3 cellular contexts compared by ENCODE assay signal in genomic region chrX:13507893-13508292, GRCh38.
TF ChIP-seq lines count a peak whose summit lies in the region.

No MANE protein-coding gene starts in this region.

TF ChIP-seq in A549, 52 proteins besides CTCF, POLR2A, EP300 and RAD21:
- TF ChIP-seq MAFK (IDR thresholded peaks at IDR 0.05; ENCODE audit: partially characterized antibody) = peak; percentile 79
- no peak for TF ChIP-seq ESRRA (IDR thresholded peaks at IDR 0.05; ENCODE audit: borderline replicate concordance, low read length)

TF ChIP-seq in IMR-90, 13 proteins besides CTCF, POLR2A, EP300 and RAD21:
- peak; percentile 72 for TF ChIP-seq MAFK (IDR thresholded peaks at IDR 0.05; ENCODE audit: low read depth, low read length)
- no peak for TF ChIP-seq RCOR1 (IDR thresholded peaks at IDR 0.05; ENCODE audit: insufficient replicate concordance, low read length)
- no peak for TF ChIP-seq NFE2L2 (IDR thresholded peaks at IDR 0.05; ENCODE audit: low read depth, low read length)
- no peak for TF ChIP-seq CHD1 (IDR thresholded peaks at IDR 0.05; ENCODE audit: low read depth, low read length)
- TF ChIP-seq CEBPB (IDR thresholded peaks at IDR 0.05; ENCODE audit: low read depth, low read length) = no peak
- TF ChIP-seq FOS (IDR thresholded peaks at IDR 0.05; ENCODE audit: low read depth, low read length) = no peak
- no peak for TF ChIP-seq BHLHE40 (IDR thresholded peaks at IDR 0.05; ENCODE audit: low read depth, low read length)
- TF ChIP-seq MXI1 (IDR thresholded peaks at IDR 0.05; ENCODE audit: borderline replicate concordance, low read depth, low read length) = no peak

TF ChIP-seq in K562, 482 proteins besides CTCF, POLR2A, EP300 and RAD21:
- no peak for TF ChIP-seq ZHX1 (conservative IDR thresholded peaks at IDR 0.05; ENCODE audit: low read length)
- TF ChIP-seq MAFG (tag; conservative IDR thresholded peaks at IDR 0.05) = 0 out of 2 replicates have a peak, but pooled peaks have one; percentile 17
- TF ChIP-seq PHF20 (IDR thresholded peaks at IDR 0.05; ENCODE audit: partially characterized antibody) = no peak
- no peak for TF ChIP-seq DNMT1 (IDR thresholded peaks at IDR 0.05)
- TF ChIP-seq ZNF263 (CRISPR knock-in tag; IDR thresholded peaks at IDR 0.05; ENCODE audit: borderline replicate concordance) = no peak
- peak; percentile 35; the same call in 1 of the 2 replicates for TF ChIP-seq MAFF (IDR thresholded peaks at IDR 0.05; ENCODE audit: low read length)
- TF ChIP-seq RBBP5 (IDR thresholded peaks at IDR 0.05; ENCODE audit: borderline replicate concordance, insufficient read depth, low read length, poor library complexity, severe bottlenecking) = no peak
- no peak for TF ChIP-seq HMG20A (CRISPR knock-in tag; conservative IDR thresholded peaks at IDR 0.05)
- no peak for TF ChIP-seq NFE2L1 (tag; IDR thresholded peaks at IDR 0.05; ENCODE audit: borderline replicate concordance, low read depth)
- no peak for TF ChIP-seq TAF7 (tag; IDR thresholded peaks at IDR 0.05)
- TF ChIP-seq ZNF316 (IDR thresholded peaks at IDR 0.05) = peak; percentile 58
- no peak for TF ChIP-seq TFAP4 (CRISPR knock-in tag; IDR thresholded peaks at IDR 0.05; ENCODE audit: borderline replicate concordance)
- peak; percentile 46; the same call in 1 of the 2 replicates for TF ChIP-seq C11orf30 (IDR thresholded peaks at IDR 0.05; ENCODE audit: low read depth)
- TF ChIP-seq ZNF184 (CRISPR knock-in tag; IDR thresholded peaks at IDR 0.05) = no peak
- TF ChIP-seq MCM2 (IDR thresholded peaks at IDR 0.05; ENCODE audit: low read depth) = no peak
- TF ChIP-seq GABPB2 (CRISPR knock-in tag; conservative IDR thresholded peaks at IDR 0.05) = no peak
- no peak for TF ChIP-seq PHF21A (IDR thresholded peaks at IDR 0.05; ENCODE audit: borderline replicate concordance, low read depth)
- no peak for TF ChIP-seq TRIM24 (IDR thresholded peaks at IDR 0.05)
- TF ChIP-seq ZNF561 (CRISPR knock-in tag; conservative IDR thresholded peaks at IDR 0.05) = no peak
- TF ChIP-seq ADNP (tag; IDR thresholded peaks at IDR 0.05) = no peak
- no peak for TF ChIP-seq E2F3 (CRISPR knock-in tag; IDR thresholded peaks at IDR 0.05)
